29 cellular contexts compared by ENCODE assay signal in genomic region chr6:43850314-43851203, GRCh38.
A peak's percentile ranks its signal among the peaks of the same experiment; 100 is the strongest.
DNase-seq lines count a peak whose midpoint lies in the region; ATAC-seq, FAIRE-seq and TF ChIP-seq lines count a peak whose summit lies in the region.
"Had no signal": no experiment of that assay in that cellular context is flagged by ENCODE, and none has a peak within 500 bp of the region (broad histone marks: within the 10 kb centered on the region; RNA-seq: fewer than 3 reads in every experiment).

No MANE protein-coding gene starts in this region.

- H3K4me1 Mint-ChIP-seq in astrocyte (ENCODE audit: low read depth, unreplicated experiment) = peaks cover 60% of the 10 kb centered on the region
- peaks cover 23% of the 10 kb centered on the region for H3K4me1 Mint-ChIP-seq in nephron
- peaks cover 5% of the 10 kb centered on the region for H3K4me1 Mint-ChIP-seq in stimulated activated naive CD8-positive, alpha-beta T cell treated with anti-CD3 and anti-CD28 coated beads, Interleukin-15, amount 100 ng/mL, for 72 hours
- H3K4me1 Mint-ChIP-seq: activated B cell treated with CpG ODN at 0.5 μM for 24 hours had no signal

- WGBS in smooth muscle cell (ENCODE audit: low lambda C conversion rate) = 79% methylated on average over 8 of the region's 8 CpGs
- WGBS in upper lobe of left lung, 2 donors = 78 to 82% methylated on average over 8 of the region's 8 CpGs

- H3K4me2 ChIP-seq in astrocyte (ENCODE audit: low read length) (peak overlapping the region; percentile 61), smooth muscle cell (peak overlapping the region; percentile 42)
- H3K4me2 ChIP-seq: BLaER1, GM23338 had no signal

- peak overlapping the region; percentile 12 for H2AFZ ChIP-seq in astrocyte (ENCODE audit: low read depth, low read length)
- no peak overlapping the region for H2AFZ ChIP-seq in smooth muscle cell (ENCODE audit: low read depth)
- H2AFZ ChIP-seq: GM23338 had no signal

- peak overlapping the region; percentile 18 for H3K9ac ChIP-seq in astrocyte (ENCODE audit: low read length)
- no peak overlapping the region for H3K9ac ChIP-seq in smooth muscle cell (ENCODE audit: low read depth)
- H3K9ac ChIP-seq: BLaER1 had no signal

- no peak for TF ChIP-seq EP300 in upper lobe of left lung (IDR thresholded peaks at IDR 0.05)

- H3K4me1 ChIP-seq in astrocyte (ENCODE audit: insufficient read depth, low read length) (peaks cover 19% of the 10 kb centered on the region), smooth muscle cell (ENCODE audit: low read depth) (no peaks in the 10 kb centered on the region), gastrocnemius medialis (no peaks in the 10 kb centered on the region), upper lobe of left lung (peaks cover 0 to 3% (median 0%) of the 10 kb centered on the region in 4 donors)
- H3K4me1 ChIP-seq: adrenal gland had no signal

- H3K36me3 ChIP-seq in astrocyte (ENCODE audit: insufficient read depth, low read length) (no peaks in the 10 kb centered on the region), smooth muscle cell (ENCODE audit: low read depth) (no peaks in the 10 kb centered on the region), gastrocnemius medialis (no peaks in the 10 kb centered on the region), upper lobe of left lung (no peaks in the 10 kb centered on the region)
- H3K36me3 ChIP-seq: adrenal gland, BLaER1, brain microvascular endothelial cell, stomach, thyroid gland had no signal

- peaks cover 5% of the 10 kb centered on the region for H3K9me3 Mint-ChIP-seq in astrocyte (ENCODE audit: unreplicated experiment)
- no peaks in the 10 kb centered on the region for H3K9me3 Mint-ChIP-seq in nephron
- H3K9me3 Mint-ChIP-seq in stimulated activated naive CD8-positive, alpha-beta T cell treated with anti-CD3 and anti-CD28 coated beads, Interleukin-15, amount 100 ng/mL, for 72 hours = no peaks in the 10 kb centered on the region
- H3K9me3 Mint-ChIP-seq: activated B cell treated with CpG ODN at 0.5 μM for 24 hours; activated naive CD4-positive, alpha-beta T cell treated with anti-CD3 and anti-CD28 coated beads for 36 hours; activated T-cell treated with anti-CD3 and anti-CD28 coated beads, Interleukin-2, amount 50 U/mL, for 72 hours; GM23338 had no signal

- peaks cover 13% of the 10 kb centered on the region for H3K27me3 ChIP-seq in astrocyte (ENCODE audit: insufficient read depth, low read length)
- H3K27me3 ChIP-seq in smooth muscle cell (ENCODE audit: low read depth) = no peaks in the 10 kb centered on the region
- no peaks in the 10 kb centered on the region for H3K27me3 ChIP-seq in gastrocnemius medialis
- no peaks in the 10 kb centered on the region for H3K27me3 ChIP-seq in upper lobe of left lung
- H3K27me3 ChIP-seq: adrenal gland, BLaER1, brain microvascular endothelial cell, stomach, thyroid gland had no signal

- H3K4me3 ChIP-seq in astrocyte (ENCODE audit: insufficient read depth, low read depth, low read length) (no peak overlapping the region), smooth muscle cell (no peak overlapping the region), gastrocnemius medialis (no peak overlapping the region), upper lobe of left lung (no peak overlapping the region)
- H3K4me3 ChIP-seq: adrenal gland, BLaER1, GM23338, skin epidermis, stomach, thyroid gland had no signal

- H3K27ac Mint-ChIP-seq in astrocyte (ENCODE audit: unreplicated experiment) (peak overlapping the region; percentile 91), nephron (peak overlapping the region; percentile 5 to 73 (median 25))
- peak overlapping the region in 1 of 2 donors; percentile 82 for H3K27ac Mint-ChIP-seq in stimulated activated naive CD8-positive, alpha-beta T cell treated with anti-CD3 and anti-CD28 coated beads, Interleukin-15, amount 100 ng/mL, for 72 hours
- H3K27ac Mint-ChIP-seq: activated B cell treated with CpG ODN at 0.5 μM for 24 hours; activated naive CD4-positive, alpha-beta T cell treated with anti-CD3 and anti-CD28 coated beads for 36 hours; activated T-cell treated with anti-CD3 and anti-CD28 coated beads, Interleukin-2, amount 50 U/mL, for 72 hours; GM23338 had no signal

- H3K9me3 ChIP-seq in astrocyte (ENCODE audit: insufficient read depth, low read depth, low read length) (no peaks in the 10 kb centered on the region), smooth muscle cell (replicated peaks; ENCODE audit: low read depth) (no peaks in the 10 kb centered on the region), gastrocnemius medialis (no peaks in the 10 kb centered on the region), upper lobe of left lung (no peaks in the 10 kb centered on the region)
- H3K9me3 ChIP-seq: adrenal gland, BLaER1, stomach, thyroid gland had no signal

- in situ Hi-C loops in gastrocnemius medialis (cut with MboI; ENCODE audit: low sequenced_read_pairs in 4 of 4) = no loop called here

- no peak for TF ChIP-seq CTCF in astrocyte (IDR thresholded peaks at IDR 0.05; ENCODE audit: insufficient read depth, low read depth, low read length)
- no peak for TF ChIP-seq CTCF in nephron (IDR thresholded peaks at IDR 0.05; ENCODE audit: unreplicated experiment in 3 of 3)
- TF ChIP-seq CTCF in smooth muscle cell (IDR thresholded peaks at IDR 0.05; ENCODE audit: borderline replicate concordance, insufficient read depth, poor library complexity, severe bottlenecking) = no peak
- no peak for TF ChIP-seq CTCF in gastrocnemius medialis (IDR thresholded peaks at IDR 0.05 in 4 of 5, conservative IDR thresholded peaks at IDR 0.05 in 1 of 5)
- no peak for TF ChIP-seq CTCF in upper lobe of left lung (IDR thresholded peaks at IDR 0.05)

- H3K79me2 ChIP-seq in astrocyte (ENCODE audit: insufficient read depth, low read length) (no peaks in the 10 kb centered on the region), smooth muscle cell (ENCODE audit: low read depth) (no peaks in the 10 kb centered on the region)

- H3K27me3 Mint-ChIP-seq in astrocyte (ENCODE audit: low read depth, unreplicated experiment) = peaks cover 5% of the 10 kb centered on the region
- peaks cover 22% of the 10 kb centered on the region for H3K27me3 Mint-ChIP-seq in nephron (ENCODE audit: low read depth)
- H3K27me3 Mint-ChIP-seq in stimulated activated naive CD8-positive, alpha-beta T cell treated with anti-CD3 and anti-CD28 coated beads, Interleukin-15, amount 100 ng/mL, for 72 hours = peaks cover 8% of the 10 kb centered on the region

- intact Hi-C loops in gastrocnemius medialis (cut with DNase I; ENCODE audit: low total_unique reads) = loop anchor here (10.0 kb wide), 1 partner anchor 194 kb away; no protein-coding TSS in a partner anchor

- H4K20me1 ChIP-seq in astrocyte (ENCODE audit: insufficient read depth, low read length) (no peaks in the 10 kb centered on the region), smooth muscle cell (ENCODE audit: low read depth) (no peaks in the 10 kb centered on the region)
- H4K20me1 ChIP-seq: BLaER1 had no signal

- ATAC-seq in gastrocnemius medialis (no peak), upper lobe of left lung (ENCODE audit: low FRiP score in 2 of 2) (no peak)
- no peak for ATAC-seq in stimulated activated naive CD8-positive, alpha-beta T cell treated with anti-CD3 and anti-CD28 coated beads, Interleukin-15, amount 100 ng/mL, for 72 hours
- ATAC-seq: activated T-cell treated with anti-CD3 and anti-CD28 coated beads, Interleukin-2, amount 50 U/mL, for 72 hours; Panc1 had no signal

- FAIRE-seq in H54 (lab: Jason Lieb, UNC) = no peak
- FAIRE-seq in astrocyte (lab: Jason Lieb, UNC) = no peak
- FAIRE-seq: keratinocyte had no signal

- TF ChIP-seq POLR2A in H54 (IDR thresholded peaks at IDR 0.05; ENCODE audit: low read depth, low read length) = peak; percentile 11; the same call in 1 of the 2 replicates
- no peak for TF ChIP-seq POLR2A in gastrocnemius medialis (IDR thresholded peaks at IDR 0.05)
- no peak for TF ChIP-seq POLR2A in upper lobe of left lung (IDR thresholded peaks at IDR 0.05)

- no peak overlapping the region for H3K27ac ChIP-seq in astrocyte (ENCODE audit: low read depth, low read length)
- H3K27ac ChIP-seq in smooth muscle cell (ENCODE audit: low read depth) = no peak overlapping the region
- H3K27ac ChIP-seq in gastrocnemius medialis = no peak overlapping the region
- H3K27ac ChIP-seq in upper lobe of left lung = peak overlapping the region in 2 of 4 donors; percentile 39 to 44
- H3K27ac ChIP-seq: adrenal gland, BLaER1, epithelial cell of prostate, skin epidermis, thyroid gland had no signal

- no peaks in the 10 kb centered on the region for H3F3A ChIP-seq in smooth muscle cell (ENCODE audit: low read depth)

- H3K36me3 Mint-ChIP-seq in astrocyte (ENCODE audit: low read depth, unreplicated experiment) = no peaks in the 10 kb centered on the region
- H3K36me3 Mint-ChIP-seq in nephron (ENCODE audit: low read depth) = no peaks in the 10 kb centered on the region

- no peak overlapping the region for H3K4me3 Mint-ChIP-seq in astrocyte (ENCODE audit: unreplicated experiment)
- H3K4me3 Mint-ChIP-seq in nephron = no peak overlapping the region
- no peak overlapping the region for H3K4me3 Mint-ChIP-seq in stimulated activated naive CD8-positive, alpha-beta T cell treated with anti-CD3 and anti-CD28 coated beads, Interleukin-15, amount 100 ng/mL, for 72 hours
- H3K4me3 Mint-ChIP-seq: activated B cell treated with CpG ODN at 0.5 μM for 24 hours; activated naive CD4-positive, alpha-beta T cell treated with anti-CD3 and anti-CD28 coated beads for 36 hours; activated T-cell treated with anti-CD3 and anti-CD28 coated beads, Interleukin-2, amount 50 U/mL, for 72 hours; GM23338 had no signal

- no peak for DNase-seq in H54 (ENCODE audit: insufficient read length, low spot score)
- DNase-seq in astrocyte (ENCODE audit: low read depth) = no peak
- no peak for DNase-seq in smooth muscle cell (lab: John Stamatoyannopoulos, UW; ENCODE audit: unreplicated experiment)
- no peak for DNase-seq in gastrocnemius medialis
- no peak for DNase-seq in upper lobe of left lung
- DNase-seq in stimulated activated naive CD8-positive, alpha-beta T cell treated with anti-CD3 and anti-CD28 coated beads, Interleukin-15, amount 100 ng/mL, for 72 hours = no peak
- no peak for DNase-seq in NCI-H2081 (lab: John Stamatoyannopoulos, UW)
- DNase-seq: activated B cell treated with CpG ODN at 0.5 μM for 24 hours; activated naive CD4-positive, alpha-beta T cell treated with anti-CD3 and anti-CD28 coated beads for 36 hours; activated T-cell treated with anti-CD3 and anti-CD28 coated beads, Interleukin-2, amount 50 U/mL, for 72 hours; adrenal gland; DMS79 treated with DMSO at 0.1 percent for 48 hours; effector CD4-positive, alpha-beta T cell; glutamatergic neuron; NCI-H1092; NCI-H187; NCI-H526; SHP77; stomach; SW 1271; thyroid gland had no signal
